14 cellular contexts compared by ENCODE assay signal in the genomic region with DNA sequence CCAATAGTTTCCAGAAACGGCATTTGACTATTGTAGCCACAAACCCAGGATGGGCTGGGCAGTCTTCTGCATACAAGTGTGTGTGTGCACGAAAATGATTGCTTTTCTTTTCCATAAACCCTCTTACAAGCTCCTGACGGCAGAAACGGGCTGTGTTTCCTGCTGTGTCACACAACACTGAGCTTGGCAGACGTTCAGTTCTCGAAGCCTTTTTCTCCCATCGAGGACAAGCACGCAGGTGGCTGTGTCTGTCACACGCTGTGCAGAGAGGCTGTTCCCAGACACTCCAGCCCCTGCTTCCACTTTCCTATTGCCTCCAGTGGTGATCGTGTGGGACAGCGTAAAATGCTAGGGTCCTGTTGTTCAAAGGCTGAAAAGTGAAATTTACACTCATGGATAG. TPM values are rescaled to one million over a fixed set of nuclear protein-coding genes. Genes with fewer than 3 reads are reported as not detected.
A peak's percentile ranks its signal among the peaks of the same experiment; 100 is the strongest.
DNase-seq lines count a peak whose midpoint lies in the region; ATAC-seq and TF ChIP-seq lines count a peak whose summit lies in the region.
"Had no signal": no experiment of that assay in that cellular context is flagged by ENCODE, and none has a peak within 500 bp of the region (broad histone marks: within the 10 kb centered on the region; RNA-seq: fewer than 3 reads in every experiment).

No MANE protein-coding gene starts in this region.

- H3K4me3 ChIP-seq in BLaER1 treated with 17β-estradiol and CSF1 and Interleukin-3, amounts not matched to agents 10 nM and 100 nM, result no peak overlapping the region
- no peak overlapping the region for H3K4me3 ChIP-seq in LNCaP clone FGC (ENCODE audit: low read depth, low read length)
- H3K4me3 ChIP-seq: ascending aorta, esophagus squamous epithelium, suprapubic skin had no signal

- H3K4me1 Mint-ChIP-seq in osteocyte (ENCODE audit: unreplicated experiment), result no peaks in the 10 kb centered on the region

- no peak overlapping the region for H3K9ac ChIP-seq in BLaER1 treated with 17β-estradiol and CSF1 and Interleukin-3, amounts not matched to agents 10 nM and 100 nM

- ATAC-seq in HG03432 (IDR thresholded peaks at IDR 0.05; ENCODE audit: unreplicated experiment), result no peak

- H3K36me3 ChIP-seq in BLaER1 treated with 17β-estradiol and CSF1 and Interleukin-3, amounts not matched to agents 10 nM and 100 nM, result no peaks in the 10 kb centered on the region
- H3K36me3 ChIP-seq: ascending aorta, esophagus squamous epithelium, suprapubic skin had no signal

- TF ChIP-seq CTCF in LNCaP clone FGC (IDR thresholded peaks at IDR 0.05; ENCODE audit: control insufficient read depth, extremely low read depth, insufficient read depth), result no peak
- no peak for TF ChIP-seq CTCF in osteocyte (IDR thresholded peaks at IDR 0.05)

- peak overlapping the region; percentile 27 to 72 (median 53) for H3K4me2 ChIP-seq in BLaER1 treated with 17β-estradiol and CSF1 and Interleukin-3, amounts not matched to agents 10 nM and 100 nM

- peaks cover 2% of the 10 kb centered on the region for H3K27me3 Mint-ChIP-seq in osteocyte (ENCODE audit: unreplicated experiment)

- 0 out of 22 replicates have a peak, but pooled peaks cover 0 to 3% (median 0%) of the 10 kb centered on the region in 11 experiments for H3K9me3 ChIP-seq in BLaER1 treated with 17β-estradiol and CSF1 and Interleukin-3, amounts not matched to agents 10 nM and 100 nM (replicated peaks in 1 of 11)
- H3K9me3 ChIP-seq: ascending aorta, esophagus squamous epithelium, suprapubic skin had no signal

- H3K27ac Mint-ChIP-seq in osteocyte (ENCODE audit: unreplicated experiment), result no peak overlapping the region

- H3K4me1 ChIP-seq in BLaER1 treated with 17β-estradiol and CSF1 and Interleukin-3, amounts not matched to agents 10 nM and 100 nM, result peaks cover 0 to 13% (median 10%) of the 10 kb centered on the region in 10 experiments; a peak in 14 of 20 replicates
- H3K4me1 ChIP-seq: ascending aorta, esophagus squamous epithelium, suprapubic skin had no signal

- no peaks in the 10 kb centered on the region for H3K36me3 Mint-ChIP-seq in osteocyte (ENCODE audit: unreplicated experiment)

- no peak overlapping the region for H3K4me3 Mint-ChIP-seq in osteocyte (ENCODE audit: unreplicated experiment)

- H4K20me1 ChIP-seq in BLaER1 treated with 17β-estradiol and CSF1 and Interleukin-3, amounts not matched to agents 10 nM and 100 nM, result no peaks in the 10 kb centered on the region; a peak in 1 of 22 replicates

- H3K27ac ChIP-seq in BLaER1 treated with 17β-estradiol and CSF1 and Interleukin-3, amounts not matched to agents 10 nM and 100 nM, result no peak overlapping the region
- H3K27ac ChIP-seq: ascending aorta, esophagus squamous epithelium, suprapubic skin had no signal

- no peaks in the 10 kb centered on the region for H3K27me3 ChIP-seq in BLaER1 treated with 17β-estradiol and CSF1 and Interleukin-3, amounts not matched to agents 10 nM and 100 nM
- H3K27me3 ChIP-seq: ascending aorta had no signal

- no peaks in the 10 kb centered on the region for H3K9me3 Mint-ChIP-seq in osteocyte (ENCODE audit: unreplicated experiment)

- DNase-seq in LNCaP clone FGC (ENCODE audit: low read depth), result peak; percentile 45
- peak; percentile 46 for DNase-seq in NCI-H774 (lab: John Stamatoyannopoulos, UW)
- DNase-seq in dermis microvascular lymphatic vessel endothelial cell (ENCODE audit: low read depth in 2 of 2), result peak; percentile 29 to 41
- DNase-seq in SW 1271 (lab: John Stamatoyannopoulos, UW), result no peak
- no peak for DNase-seq in GM03348 (ENCODE audit: low spot score)
- DNase-seq in osteocyte (ENCODE audit: extremely low spot score, unreplicated experiment), result no peak
- DNase-seq: esophagus squamous epithelium; Karpas-422; SIG-M5; stimulated activated CD4-positive, alpha-beta T cell treated with anti-CD3 and anti-CD28 coated beads, Interleukin-4, amount 100 ng/mL, for 24 hours had no signal

RNA-seq across cellular contexts. Expression of gene RBAK, which starts 32.1 kb away (rescaled TPM):
- total RNA-seq in dermis microvascular lymphatic vessel endothelial cell, result 4.9 and 6.2 TPM in 2 replicates
- 13.0 and 13.6 TPM in 2 replicates for total RNA-seq in osteocyte

Comparison
In these comparisons a context has a peak if more than half of its experiments do, and no peak if none do; other contexts are left out.
1. DNase-seq: peak in LNCaP clone FGC (single experiment), NCI-H774 (single experiment) and dermis microvascular lymphatic vessel endothelial cell (2 of 2); none in SW 1271 (0 of 2), GM03348 (single experiment) and osteocyte (single experiment).